Comparison of ENCODE assay signal across 12 cellular contexts in the genomic region with DNA sequence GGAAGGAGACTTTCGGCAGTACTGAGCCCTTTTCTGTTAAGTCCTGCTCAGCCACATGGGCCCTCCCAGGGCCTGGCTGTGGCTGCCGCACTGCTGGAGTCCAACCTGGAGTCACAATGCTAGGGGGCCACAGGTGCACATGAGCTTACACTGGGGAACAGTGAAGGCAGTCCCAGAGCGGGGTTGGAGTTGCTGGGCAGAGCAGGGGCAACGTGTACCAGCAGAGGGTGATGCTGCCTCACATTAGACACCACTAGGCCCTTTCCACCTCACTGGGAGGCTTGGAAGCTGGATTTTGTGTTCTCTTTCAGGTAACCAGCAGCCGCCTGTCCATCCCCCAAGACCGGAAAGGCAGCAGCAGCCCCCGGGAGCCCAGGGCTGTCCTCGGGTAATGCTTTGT. TPM values are rescaled to one million over a fixed set of nuclear protein-coding genes. Genes with fewer than 3 reads are reported as not detected.
DNase-seq lines count a peak whose midpoint lies in the region; ATAC-seq, FAIRE-seq and TF ChIP-seq lines count a peak whose summit lies in the region.
"Not testable (repeated sequence)": the region's sequence is repeated elsewhere in the genome, so short reads cannot be mapped to it uniquely, and the experiment has no call there.
"Had no signal": no experiment of that assay in that cellular context is flagged by ENCODE, and none has a peak within 500 bp of the region (broad histone marks: within the 10 kb centered on the region; RNA-seq: fewer than 3 reads in every experiment).

No MANE protein-coding gene starts in this region.

- not testable (repeated sequence) for H3K4me1 ChIP-seq in A549; GM23338 (ENCODE audit: insufficient read depth); PC-3 (ENCODE audit: insufficient read depth, low read length); right cardiac atrium (ENCODE audit: control insufficient read depth, insufficient read depth, low read length)

- not testable (repeated sequence) for H3K36me3 Mint-ChIP-seq in GM23338 (ENCODE audit: low read depth); WTC11

- H3K9me3 Mint-ChIP-seq in GM23338, WTC11: not testable (repeated sequence)

- not testable (repeated sequence) for TF ChIP-seq RAD21 in A549 (conservative IDR thresholded peaks at IDR 0.05 in 1 of 2, IDR thresholded peaks at IDR 0.05 in 1 of 2)

- intact Hi-C loops in PC-3 (cut with micrococcal nuclease); right cardiac atrium (cut with DNase I); sciatic nerve (cut with DNase I): not testable (repeated sequence)

- H3K4me3 ChIP-seq in A549; GM23338; PC-3 (ENCODE audit: low read length); right cardiac atrium (ENCODE audit: low read length): not testable (repeated sequence)

- H3K4me2 ChIP-seq in A549; GM23338; PC-3 (ENCODE audit: low read length): not testable (repeated sequence)

- H3K79me2 ChIP-seq in GM23338 (replicated peaks; ENCODE audit: insufficient read depth); PC-3 (ENCODE audit: low read length): not testable (repeated sequence)

- TF ChIP-seq CTCF in A549 (IDR thresholded peaks at IDR 0.05); GM23338 (conservative IDR thresholded peaks at IDR 0.05; ENCODE audit: low read depth in 2 of 2); PC-3 (conservative IDR thresholded peaks at IDR 0.05; ENCODE audit: low read depth, low read length); WTC11 (IDR thresholded peaks at IDR 0.05): not testable (repeated sequence)

- H3K9me3 ChIP-seq in A549; PC-3 (ENCODE audit: low read length); right cardiac atrium (ENCODE audit: control insufficient read depth, low read length): not testable (repeated sequence)

- not testable (repeated sequence) for TF ChIP-seq EP300 in A549 (IDR thresholded peaks at IDR 0.05)

- H2AFZ ChIP-seq in GM23338; PC-3 (ENCODE audit: low read length): not testable (repeated sequence)

- POLR2A ChIA-PET in A549 (lab: Yijun Ruan, JAX); PC-3 (lab: Charles Lee; ENCODE audit: unreplicated experiment); WTC11 (lab: Charles Lee): not testable (repeated sequence)

- H3K27ac Mint-ChIP-seq in GM23338, WTC11: not testable (repeated sequence)

- WGBS in A549 (ENCODE audit: missing lambda C conversion rate) = no CpG with 5 or more reads among the region's 8 CpGs
- WGBS in right cardiac atrium = no CpG with 5 or more reads among the region's 8 CpGs

- FAIRE-seq in A549 (lab: Jason Lieb, UNC) = peak; percentile 89

- H3K4me1 Mint-ChIP-seq in GM23338, WTC11: not testable (repeated sequence)

- CTCF ChIA-PET in A549 (lab: Yijun Ruan, JAX); PC-3 (lab: Charles Lee); WTC11 (lab: Charles Lee): not testable (repeated sequence)

- H3K27ac ChIP-seq in A549; GM23338 (ENCODE audit: low read depth); PC-3 (ENCODE audit: low read length); right cardiac atrium (ENCODE audit: low read length): not testable (repeated sequence)

- H3K9me2 ChIP-seq in GM23338 (ENCODE audit: insufficient read depth); PC-3 (replicated peaks; ENCODE audit: low read length): not testable (repeated sequence)

- H3K36me3 ChIP-seq in GM23338 (ENCODE audit: insufficient read depth); PC-3 (ENCODE audit: low read depth, low read length): not testable (repeated sequence)

- peak; percentile 75 to 80 for ATAC-seq in A549
- ATAC-seq in GM23338 = peak; percentile 91
- peak; percentile 50 for ATAC-seq in PC-3
- ATAC-seq in WTC11 = peak; percentile 79
- ATAC-seq in right cardiac atrium = peak; percentile 38 to 53
- peak; percentile 66 for ATAC-seq in sciatic nerve

- not testable (repeated sequence) for DNase-seq in A549 (ENCODE audit: low read depth in 1 of 2, low spot score in 1 of 2); GM23338 (ENCODE audit: low spot score); PC-3; WTC11 (ENCODE audit: low spot score); right cardiac atrium; sciatic nerve (ENCODE audit: low spot score)

- TF ChIP-seq POLR2A in A549 (IDR thresholded peaks at IDR 0.05; ENCODE audit: low read length) = not testable (repeated sequence)

- H3F3A ChIP-seq in GM23338 (replicated peaks; ENCODE audit: low read depth); PC-3 (ENCODE audit: low read length, unreplicated experiment): not testable (repeated sequence)

- H3K4me3 Mint-ChIP-seq in GM23338, WTC11: not testable (repeated sequence)

- H4K20me1 ChIP-seq in GM23338 (replicated peaks; ENCODE audit: insufficient read depth); PC-3 (ENCODE audit: low read length): not testable (repeated sequence)

- H3K27me3 ChIP-seq in GM23338 (ENCODE audit: insufficient read depth); PC-3 (ENCODE audit: low read length); right cardiac atrium (ENCODE audit: control insufficient read depth, insufficient read depth): not testable (repeated sequence)

- not testable (repeated sequence) for H3K9ac ChIP-seq in PC-3 (ENCODE audit: low read length)

- not testable (repeated sequence) for H3K27me3 Mint-ChIP-seq in GM23338 (ENCODE audit: insufficient read depth, low read depth, poor library complexity); WTC11 (ENCODE audit: low read depth)

- not testable (repeated sequence) for BruUV-seq in PC-3 (replicated peaks; lab: Mats Ljungman, UMichigan)

RNA-seq across cellular contexts. Expression of gene CXorf49B, which starts 2.5 kb away (rescaled TPM):
- polyA plus RNA-seq in A549 (2011; rRNA removed) (not detected in 2 replicates), A549 (2017; fragmentation: RNase III; extraction: RNeasy Plus Mini Kit Qiagen cat#74134 plus additional on column Dnase treatment) (not detected in 3 replicates), GM23338 (2016; fragmentation: Nextera tagmentation; extraction: Ambion mirVana) (not detected in 2 replicates), right cardiac atrium (not detected)
- not detected in 2 replicates for polyA plus RNA-seq in A549 (2012; cell fraction: cytosol; rRNA removed)
- not detected in 2 replicates for polyA plus RNA-seq in A549 (2012; cell fraction: nucleus; rRNA removed)
- polyA minus RNA-seq in A549 (2011; rRNA and poly(A)+ RNA removed) = not detected in 2 replicates
- not detected in 2 replicates for total RNA-seq in GM23338 (2014; rRNA removed; shearing (Covaris generic))
- total RNA-seq in PC-3 (2014; rRNA removed) (not detected in 2 replicates), WTC11 (2021) (not detected in 3 replicates), right cardiac atrium (not detected), sciatic nerve (not detected)
- total RNA-seq: CD4-positive, alpha-beta T cell; CD8-positive, alpha-beta memory T cell; G401; H1; H7 had no signal
- polyA plus RNA-seq: CD14-positive monocyte; CD8-positive, alpha-beta memory T cell; H1 had no signal

RNA-seq across cellular contexts. Expression of gene CXorf49, which starts 47.5 kb away (rescaled TPM):
- not detected in 2 replicates for polyA plus RNA-seq in A549 (2011; rRNA removed)
- not detected in 2 replicates for polyA plus RNA-seq in A549 (2012; cell fraction: cytosol; rRNA removed)
- polyA plus RNA-seq in A549 (2012; cell fraction: nucleus; rRNA removed) = not detected in 2 replicates
- not detected in 3 replicates for polyA plus RNA-seq in A549 (2017; fragmentation: RNase III; extraction: RNeasy Plus Mini Kit Qiagen cat#74134 plus additional on column Dnase treatment)
- not detected in 2 replicates for polyA minus RNA-seq in A549 (2011; rRNA and poly(A)+ RNA removed)
- not detected in 2 replicates for total RNA-seq in GM23338 (2014; rRNA removed; shearing (Covaris generic))
- not detected in 2 replicates for polyA plus RNA-seq in GM23338 (2016; fragmentation: Nextera tagmentation; extraction: Ambion mirVana)
- total RNA-seq in PC-3 (2014; rRNA removed) = not detected in 2 replicates
- total RNA-seq in WTC11 (2021) = not detected in 3 replicates
- total RNA-seq in right cardiac atrium = not detected
- not detected for polyA plus RNA-seq in right cardiac atrium
- total RNA-seq in sciatic nerve = not detected
- total RNA-seq: CD4-positive, alpha-beta T cell; CD8-positive, alpha-beta memory T cell; G401; H1; H7 had no signal
- polyA plus RNA-seq: CD14-positive monocyte; CD8-positive, alpha-beta memory T cell; H1 had no signal
